Comparison of ENCODE assay signal across 23 cellular contexts in genomic region chr17:38538906-38539305, GRCh38.
A peak's percentile ranks its signal among the peaks of the same experiment; 100 is the strongest.
DNase-seq lines count a peak whose midpoint lies in the region; ATAC-seq, FAIRE-seq and TF ChIP-seq lines count a peak whose summit lies in the region.
"Had no signal": no experiment of that assay in that cellular context is flagged by ENCODE, and none has a peak within 500 bp of the region (broad histone marks: within the 10 kb centered on the region; RNA-seq: fewer than 3 reads in every experiment).

No MANE protein-coding gene starts in this region.

- TF ChIP-seq POLR2A in body of pancreas (IDR thresholded peaks at IDR 0.05): no peak

- ATAC-seq in body of pancreas (peak; percentile 70), HG03521 (IDR thresholded peaks at IDR 0.05; ENCODE audit: unreplicated experiment) (no peak), GM18519 (IDR thresholded peaks at IDR 0.05; ENCODE audit: low FRiP score, unreplicated experiment) (no peak)
- ATAC-seq: esophagus mucosa, gastroesophageal sphincter, GM12878 had no signal

- intact Hi-C loops in body of pancreas (cut with DNase I): no loop called here

- H3K36me3 ChIP-seq in body of pancreas (replicated peaks in 1 of 2; ENCODE audit: insufficient read depth in 1 of 2, low read depth in 2 of 2): no peaks in the 10 kb centered on the region
- H3K36me3 ChIP-seq in BE2C: no peaks in the 10 kb centered on the region
- H3K36me3 ChIP-seq: gastroesophageal sphincter, right atrium auricular region had no signal

- 44 to 47% methylated on average over 7 to 9 of the region's 9 CpGs for WGBS in body of pancreas, 2 donors

- H3K27me3 ChIP-seq in body of pancreas: no peaks in the 10 kb centered on the region
- H3K27me3 ChIP-seq in BE2C: no peaks in the 10 kb centered on the region
- H3K27me3 ChIP-seq: right atrium auricular region had no signal

- no peaks in the 10 kb centered on the region for H3K9me3 ChIP-seq in body of pancreas
- H3K9me3 ChIP-seq in BE2C: no peaks in the 10 kb centered on the region
- H3K9me3 ChIP-seq: gastroesophageal sphincter, right atrium auricular region had no signal

- no peak for FAIRE-seq in frontal cortex (lab: Jason Lieb, UNC)
- FAIRE-seq: astrocyte, GM12878, kidney had no signal

- peak overlapping the region; percentile 43 for H3K27ac ChIP-seq in 22Rv1
- peak overlapping the region in 1 of 4 donors; percentile 25 for H3K27ac ChIP-seq in body of pancreas
- H3K27ac ChIP-seq: gastroesophageal sphincter, right atrium auricular region, RWPE1 had no signal

- TF ChIP-seq CTCF in 22Rv1 (IDR thresholded peaks at IDR 0.05) (no peak), body of pancreas (IDR thresholded peaks at IDR 0.05) (no peak), BE2C (IDR thresholded peaks at IDR 0.05; ENCODE audit: low read depth, low read length) (no peak)

- H3K4me3 ChIP-seq in body of pancreas (no peak overlapping the region), BE2C (ENCODE audit: low read depth, low read length) (no peak overlapping the region)
- H3K4me3 ChIP-seq: gastroesophageal sphincter, GM12878, right atrium auricular region had no signal

- H3K4me1 ChIP-seq in body of pancreas (peaks cover 11% of the 10 kb centered on the region), BE2C (no peaks in the 10 kb centered on the region)
- H3K4me1 ChIP-seq: gastroesophageal sphincter, right atrium auricular region had no signal

- DNase-seq in NCI-H1092 (lab: John Stamatoyannopoulos, UW) (peak; percentile 80), NCI-H2196 treated with DMSO at 0.1 percent for 48 hours (lab: John Stamatoyannopoulos, UW; ENCODE audit: unreplicated experiment) (peak; percentile 22), body of pancreas (peak in 3 of 4 donors; percentile 41 to 58 (median 41)), frontal cortex (ENCODE audit: low spot score in 2 of 2) (no peak), BE2C (no peak)
- DNase-seq: activated CD4-positive, alpha-beta T cell treated with anti-CD3 and anti-CD28 coated beads for 1 hour; activated CD8-positive, alpha-beta memory T cell treated with anti-CD3 and anti-CD28 coated beads for 24 hours; cerebellar nuclear complex; GOT3; KG1; mammary epithelial cell; NCI-H226; stimulated activated CD8-positive, alpha-beta memory T cell treated with anti-CD3 and anti-CD28 coated beads, Interleukin-4, amount 100 ng/mL, for 48 hours had no signal

Comparison
In these comparisons a context has a peak if more than half of its experiments do, and no peak if none do; other contexts are left out.
1. DNase-seq: peak in NCI-H1092 (single experiment), NCI-H2196 treated with DMSO at 0.1 percent for 48 hours (single experiment) and body of pancreas (3 of 4); none in frontal cortex (0 of 2) and BE2C (single experiment).